9 cellular contexts compared by ENCODE assay signal in the genomic region with DNA sequence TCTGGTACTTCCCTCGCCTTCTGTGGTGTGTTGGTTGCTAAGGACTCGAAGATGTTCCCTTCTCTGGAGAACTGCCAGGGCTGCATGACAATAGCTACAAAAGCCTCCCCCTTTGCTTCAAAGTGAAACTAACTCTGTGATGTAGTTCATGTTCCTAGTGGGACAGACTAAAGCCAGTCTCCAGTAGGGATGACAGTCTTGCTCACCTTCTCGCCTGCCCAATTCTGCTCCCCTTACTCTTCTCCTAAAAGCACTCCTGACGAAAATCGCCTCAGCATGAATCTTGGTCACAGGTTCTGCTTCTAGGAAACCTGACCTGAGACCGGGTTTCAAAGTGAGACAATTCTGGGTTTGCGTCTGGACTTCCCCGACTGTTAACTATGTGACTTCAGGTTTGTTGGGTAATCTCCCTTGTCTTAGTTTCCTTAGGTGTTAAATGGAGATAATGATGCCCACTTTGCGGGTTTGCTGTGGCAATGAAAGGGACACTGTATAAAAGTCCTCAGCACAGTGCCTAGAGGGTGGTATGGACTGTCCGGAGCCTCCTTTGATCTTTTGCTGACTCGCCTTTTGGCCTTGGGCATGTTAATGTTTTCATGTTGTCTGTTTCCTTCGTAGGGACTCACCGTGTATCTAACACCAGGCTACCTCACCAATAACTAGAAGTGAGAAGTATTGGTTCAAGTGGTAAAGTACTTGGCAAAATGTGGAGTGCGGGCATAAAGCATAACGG. TPM values are rescaled to one million over a fixed set of nuclear protein-coding genes. Genes with fewer than 3 reads are reported as not detected.
DNase-seq lines count a peak whose midpoint lies in the region; ATAC-seq, FAIRE-seq and TF ChIP-seq lines count a peak whose summit lies in the region.
"Had no signal": no experiment of that assay in that cellular context is flagged by ENCODE, and none has a peak within 500 bp of the region (broad histone marks: within the 10 kb centered on the region; RNA-seq: fewer than 3 reads in every experiment).

No MANE protein-coding gene starts in this region.

- DNase-seq in GM23338 (ENCODE audit: low spot score): peak; percentile 82
- DNase-seq in NCI-H2029 (lab: John Stamatoyannopoulos, UW): peak; percentile 28
- peak; percentile 47 to 58 for DNase-seq in lung microvascular endothelial cell (ENCODE audit: low read depth in 2 of 2)
- no peak for DNase-seq in GM19239 (ENCODE audit: insufficient read length, low spot score)
- no peak for DNase-seq in amniotic stem cell (lab: John Stamatoyannopoulos, UW)
- no peak for DNase-seq in activated CD4-positive, alpha-beta T cell treated with anti-CD3 and anti-CD28 coated beads for 1 hour
- no peak for DNase-seq in NCI-H2196 (lab: John Stamatoyannopoulos, UW; ENCODE audit: unreplicated experiment)

- H2AFZ ChIP-seq in GM23338: no peak overlapping the region

- H3K27me3 ChIP-seq in GM23338 (ENCODE audit: insufficient read depth): peaks cover 67% of the 10 kb centered on the region

- ATAC-seq in GM18499 (IDR thresholded peaks at IDR 0.05; ENCODE audit: insufficient read depth, unreplicated experiment): peak; percentile 56
- peak; percentile 59 for ATAC-seq in GM23338

- peaks cover 41% of the 10 kb centered on the region for H3K27me3 Mint-ChIP-seq in GM23338 (ENCODE audit: insufficient read depth, low read depth, poor library complexity)

- no peak overlapping the region for H3K4me3 ChIP-seq in GM23338
- H3K4me3 ChIP-seq: tibial nerve had no signal

- no peaks in the 10 kb centered on the region for H3K9me3 Mint-ChIP-seq in GM23338

- no peaks in the 10 kb centered on the region; the same call in 2 of the 3 replicates for H3K36me3 Mint-ChIP-seq in GM23338 (ENCODE audit: low read depth)

- H3K27ac Mint-ChIP-seq in GM23338: no peak overlapping the region

- H3K4me1 ChIP-seq in GM23338 (ENCODE audit: insufficient read depth): peaks cover 31% of the 10 kb centered on the region

- H4K20me1 ChIP-seq in GM23338 (replicated peaks; ENCODE audit: insufficient read depth): peaks cover 6% of the 10 kb centered on the region; the same call in 1 of the 2 replicates

- no peak overlapping the region for H3K27ac ChIP-seq in GM23338 (ENCODE audit: low read depth)
- H3K27ac ChIP-seq: tibial nerve had no signal

- peak overlapping the region; percentile 4; the same call in 1 of the 3 replicates for H3K4me3 Mint-ChIP-seq in GM23338

- FAIRE-seq in GM19239 (lab: Jason Lieb, UNC): no peak

- no peak for TF ChIP-seq CTCF in GM23338 (conservative IDR thresholded peaks at IDR 0.05; ENCODE audit: low read depth in 2 of 2)

- no peaks in the 10 kb centered on the region for H3K79me2 ChIP-seq in GM23338 (replicated peaks; ENCODE audit: insufficient read depth)

- no peaks in the 10 kb centered on the region for H3K9me2 ChIP-seq in GM23338 (ENCODE audit: insufficient read depth)

- H3K4me2 ChIP-seq in GM23338: peak overlapping the region; percentile 57

- peaks cover 33% of the 10 kb centered on the region for H3K4me1 Mint-ChIP-seq in GM23338

- no peaks in the 10 kb centered on the region for H3K36me3 ChIP-seq in GM23338 (ENCODE audit: insufficient read depth)
- H3K36me3 ChIP-seq: tibial nerve had no signal

- H3F3A ChIP-seq in GM23338 (replicated peaks; ENCODE audit: low read depth): no peaks in the 10 kb centered on the region

TF ChIP-seq in GM23338, 12 proteins besides CTCF, POLR2A, EP300 and RAD21:
- no peak for TF ChIP-seq JUNB (IDR thresholded peaks at IDR 0.05; ENCODE audit: unreplicated experiment)
- TF ChIP-seq, protein P1, sequence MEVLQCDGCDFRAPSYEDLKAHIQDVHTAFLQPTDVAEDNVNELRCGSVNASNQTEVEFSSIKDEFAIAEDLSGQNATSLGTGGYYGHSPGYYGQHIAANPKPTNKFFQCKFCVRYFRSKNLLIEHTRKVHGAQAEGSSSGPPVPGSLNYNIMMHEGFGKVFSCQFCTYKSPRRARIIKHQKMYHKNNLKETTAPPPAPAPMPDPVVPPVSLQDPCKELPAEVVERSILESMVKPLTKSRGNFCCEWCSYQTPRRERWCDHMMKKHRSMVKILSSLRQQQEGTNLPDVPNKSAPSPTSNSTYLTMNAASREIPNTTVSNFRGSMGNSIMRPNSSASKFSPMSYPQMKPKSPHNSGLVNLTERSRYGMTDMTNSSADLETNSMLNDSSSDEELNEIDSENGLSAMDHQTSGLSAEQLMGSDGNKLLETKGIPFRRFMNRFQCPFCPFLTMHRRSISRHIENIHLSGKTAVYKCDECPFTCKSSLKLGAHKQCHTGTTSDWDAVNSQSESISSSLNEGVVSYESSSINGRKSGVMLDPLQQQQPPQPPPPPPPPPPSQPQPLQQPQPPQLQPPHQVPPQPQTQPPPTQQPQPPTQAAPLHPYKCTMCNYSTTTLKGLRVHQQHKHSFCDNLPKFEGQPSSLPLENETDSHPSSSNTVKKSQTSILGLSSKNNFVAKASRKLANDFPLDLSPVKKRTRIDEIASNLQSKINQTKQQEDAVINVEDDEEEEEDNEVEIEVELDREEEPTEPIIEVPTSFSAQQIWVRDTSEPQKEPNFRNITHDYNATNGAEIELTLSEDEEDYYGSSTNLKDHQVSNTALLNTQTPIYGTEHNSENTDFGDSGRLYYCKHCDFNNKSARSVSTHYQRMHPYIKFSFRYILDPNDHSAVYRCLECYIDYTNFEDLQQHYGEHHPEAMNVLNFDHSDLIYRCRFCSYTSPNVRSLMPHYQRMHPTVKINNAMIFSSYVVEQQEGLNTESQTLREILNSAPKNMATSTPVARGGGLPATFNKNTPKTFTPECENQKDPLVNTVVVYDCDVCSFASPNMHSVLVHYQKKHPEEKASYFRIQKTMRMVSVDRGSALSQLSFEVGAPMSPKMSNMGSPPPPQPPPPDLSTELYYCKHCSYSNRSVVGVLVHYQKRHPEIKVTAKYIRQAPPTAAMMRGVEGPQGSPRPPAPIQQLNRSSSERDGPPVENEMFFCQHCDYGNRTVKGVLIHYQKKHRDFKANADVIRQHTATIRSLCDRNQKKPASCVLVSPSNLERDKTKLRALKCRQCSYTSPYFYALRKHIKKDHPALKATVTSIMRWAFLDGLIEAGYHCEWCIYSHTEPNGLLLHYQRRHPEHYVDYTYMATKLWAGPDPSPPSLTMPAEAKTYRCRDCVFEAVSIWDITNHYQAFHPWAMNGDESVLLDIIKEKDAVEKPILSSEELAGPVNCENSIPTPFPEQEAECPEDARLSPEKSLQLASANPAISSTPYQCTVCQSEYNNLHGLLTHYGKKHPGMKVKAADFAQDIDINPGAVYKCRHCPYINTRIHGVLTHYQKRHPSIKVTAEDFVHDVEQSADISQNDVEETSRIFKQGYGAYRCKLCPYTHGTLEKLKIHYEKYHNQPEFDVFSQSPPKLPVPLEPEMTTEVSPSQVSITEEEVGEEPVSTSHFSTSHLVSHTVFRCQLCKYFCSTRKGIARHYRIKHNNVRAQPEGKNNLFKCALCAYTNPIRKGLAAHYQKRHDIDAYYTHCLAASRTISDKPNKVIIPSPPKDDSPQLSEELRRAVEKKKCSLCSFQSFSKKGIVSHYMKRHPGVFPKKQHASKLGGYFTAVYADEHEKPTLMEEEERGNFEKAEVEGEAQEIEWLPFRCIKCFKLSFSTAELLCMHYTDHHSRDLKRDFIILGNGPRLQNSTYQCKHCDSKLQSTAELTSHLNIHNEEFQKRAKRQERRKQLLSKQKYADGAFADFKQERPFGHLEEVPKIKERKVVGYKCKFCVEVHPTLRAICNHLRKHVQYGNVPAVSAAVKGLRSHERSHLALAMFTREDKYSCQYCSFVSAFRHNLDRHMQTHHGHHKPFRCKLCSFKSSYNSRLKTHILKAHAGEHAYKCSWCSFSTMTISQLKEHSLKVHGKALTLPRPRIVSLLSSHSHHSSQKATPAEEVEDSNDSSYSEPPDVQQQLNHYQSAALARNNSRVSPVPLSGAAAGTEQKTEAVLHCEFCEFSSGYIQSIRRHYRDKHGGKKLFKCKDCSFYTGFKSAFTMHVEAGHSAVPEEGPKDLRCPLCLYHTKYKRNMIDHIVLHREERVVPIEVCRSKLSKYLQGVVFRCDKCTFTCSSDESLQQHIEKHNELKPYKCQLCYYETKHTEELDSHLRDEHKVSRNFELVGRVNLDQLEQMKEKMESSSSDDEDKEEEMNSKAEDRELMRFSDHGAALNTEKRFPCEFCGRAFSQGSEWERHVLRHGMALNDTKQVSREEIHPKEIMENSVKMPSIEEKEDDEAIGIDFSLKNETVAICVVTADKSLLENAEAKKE (CRISPR knock-in tag; IDR thresholded peaks at IDR 0.05): peak; percentile 61; the same call in 1 of the 2 replicates

RNA-seq across cellular contexts. Expression of a gene that starts 24.9 kb away (rescaled TPM):
- 3.2 and 8.0 TPM in 2 replicates for total RNA-seq in GM23338 (2014; rRNA removed; shearing (Covaris generic))
- polyA plus RNA-seq in GM23338 (2016; fragmentation: Nextera tagmentation; extraction: Ambion mirVana): 1.3 and 1.7 TPM in 2 replicates
- total RNA-seq in lung microvascular endothelial cell: under 0.01 TPM in 2 replicates

Comparison
In these comparisons a context has a peak if more than half of its experiments do, and no peak if none do; other contexts are left out.
1. DNase-seq: peak in GM23338 (single experiment), NCI-H2029 (single experiment) and lung microvascular endothelial cell (2 of 2); none in GM19239 (single experiment), amniotic stem cell (single experiment), activated CD4-positive, alpha-beta T cell treated with anti-CD3 and anti-CD28 coated beads for 1 hour (single experiment) and NCI-H2196 (single experiment).